Comparison of ENCODE assay signal across 1 cellular context in genomic region chr15:76333720-76334437, GRCh38.
TF ChIP-seq lines count a peak whose summit lies in the region.

No MANE protein-coding gene starts in this region.

TF ChIP-seq in HepG2, 621 proteins besides CTCF, POLR2A, EP300 and RAD21 (continued from another document):
- TF ChIP-seq ZUFSP (CRISPR knock-in tag; IDR thresholded peaks at IDR 0.05; ENCODE audit: borderline replicate concordance) = no peak
- no peak for TF ChIP-seq ZSCAN22 (CRISPR knock-in tag; IDR thresholded peaks at IDR 0.05)
- no peak for TF ChIP-seq CREB1 (IDR thresholded peaks at IDR 0.05)
- peak; percentile 56; the same call in 1 of the 2 replicates for TF ChIP-seq CREB1 (CRISPR knock-in tag; IDR thresholded peaks at IDR 0.05)
- 0 out of 2 replicates have a peak, but pooled peaks have one; percentile 14 for TF ChIP-seq NR2C2 (CRISPR knock-in tag; IDR thresholded peaks at IDR 0.05; ENCODE audit: borderline replicate concordance)
- TF ChIP-seq TP53 (CRISPR knock-in tag; conservative IDR thresholded peaks at IDR 0.05) = no peak
- peak; percentile 93 for TF ChIP-seq RXRA (CRISPR knock-in tag; IDR thresholded peaks at IDR 0.05)
- TF ChIP-seq ZNF280B (CRISPR knock-in tag; IDR thresholded peaks at IDR 0.05; ENCODE audit: borderline replicate concordance) = no peak
- no peak for TF ChIP-seq SMAD9 (CRISPR knock-in tag; IDR thresholded peaks at IDR 0.05)
- TF ChIP-seq BRD4 (CRISPR knock-in tag; IDR thresholded peaks at IDR 0.05) = no peak
- peak; percentile 23 for TF ChIP-seq SKI (IDR thresholded peaks at IDR 0.05; ENCODE audit: partially characterized antibody)
- no peak for TF ChIP-seq RFX3 (CRISPR knock-in tag; IDR thresholded peaks at IDR 0.05)
- no peak for TF ChIP-seq HINFP (CRISPR knock-in tag; IDR thresholded peaks at IDR 0.05; ENCODE audit: low read depth)
